ENCODE assay signal across 9 cellular contexts in the genomic region with DNA sequence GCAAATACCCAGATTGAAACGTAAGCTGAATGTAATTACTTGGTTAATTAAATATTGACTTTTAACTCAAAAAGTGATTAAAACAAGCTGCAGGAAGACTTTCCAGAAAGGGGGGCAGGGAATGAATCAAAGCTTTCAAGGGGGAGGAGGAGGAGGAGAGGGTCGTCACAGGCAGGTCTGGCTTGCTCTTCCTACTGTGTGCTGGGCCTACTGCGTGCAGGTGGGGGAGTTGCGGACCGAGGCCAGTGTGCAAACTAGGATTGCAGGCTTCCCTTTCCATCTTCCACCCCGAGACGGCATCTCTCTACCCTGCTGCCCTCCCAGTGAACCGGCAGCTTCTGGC. TPM values are rescaled to one million over a fixed set of nuclear protein-coding genes. Genes with fewer than 3 reads are reported as not detected.
DNase-seq lines count a peak whose midpoint lies in the region; ATAC-seq, FAIRE-seq and TF ChIP-seq lines count a peak whose summit lies in the region.
"Had no signal": no experiment of that assay in that cellular context is flagged by ENCODE, and none has a peak within 500 bp of the region (broad histone marks: within the 10 kb centered on the region; RNA-seq: fewer than 3 reads in every experiment).

No MANE protein-coding gene starts in this region.

- H3K4me2 ChIP-seq in mesendoderm (ENCODE audit: low read length), result peak overlapping the region; percentile 59

- no peaks in the 10 kb centered on the region for H3K9me3 Mint-ChIP-seq in activated naive CD4-positive, alpha-beta T cell treated with anti-CD3 and anti-CD28 coated beads, Interleukin-2, amount 10 ng/mL, durations not matched to agents 7 days and 5 days
- H3K9me3 Mint-ChIP-seq in activated naive CD4-positive, alpha-beta T cell treated with anti-CD3 and anti-CD28 coated beads, Interleukin-2, amount 50 U/mL, for 72 hours, result no peaks in the 10 kb centered on the region

- no peak overlapping the region for H3K23ac ChIP-seq in mesendoderm (ENCODE audit: low read length)

- TF ChIP-seq CTCF in bronchial epithelial cell (IDR thresholded peaks at IDR 0.05; ENCODE audit: insufficient read depth, low read length, severe bottlenecking), result no peak
- TF ChIP-seq CTCF in tibial nerve (IDR thresholded peaks at IDR 0.05), result no peak

- no peaks in the 10 kb centered on the region for H3K9me3 ChIP-seq in tibial nerve

- no peak overlapping the region for H2AK5ac ChIP-seq in mesendoderm (ENCODE audit: low read length)

- no peak for FAIRE-seq in bronchial epithelial cell (lab: Jason Lieb, UNC)

- no peak overlapping the region for H3K4ac ChIP-seq in mesendoderm (ENCODE audit: low read depth, low read length)

- H3K4me3 Mint-ChIP-seq in activated naive CD4-positive, alpha-beta T cell treated with anti-CD3 and anti-CD28 coated beads, Interleukin-2, amount 10 ng/mL, durations not matched to agents 7 days and 5 days, result peak overlapping the region; percentile 51

- no peak for TF ChIP-seq EP300 in tibial nerve (IDR thresholded peaks at IDR 0.05)

- peaks cover 18% of the 10 kb centered on the region for H3K4me1 Mint-ChIP-seq in activated naive CD4-positive, alpha-beta T cell treated with anti-CD3 and anti-CD28 coated beads, Interleukin-2, amount 10 ng/mL, durations not matched to agents 7 days and 5 days

- H3K79me2 ChIP-seq in mesendoderm (ENCODE audit: control insufficient read depth, insufficient read depth, low read length), result no peaks in the 10 kb centered on the region

- no peak for DNase-seq in activated naive CD4-positive, alpha-beta T cell treated with anti-CD3 and anti-CD28 coated beads, Interleukin-2, amount 10 ng/mL, durations not matched to agents 7 days and 5 days
- no peak for DNase-seq in activated naive CD4-positive, alpha-beta T cell treated with anti-CD3 and anti-CD28 coated beads, Interleukin-2, amount 50 U/mL, for 72 hours (ENCODE audit: low spot score in 2 of 2)
- DNase-seq in bronchial epithelial cell (ENCODE audit: low read depth) (no peak), mesendoderm (no peak), tibial nerve (ENCODE audit: low spot score in 2 of 2) (no peak), SHP77 (lab: John Stamatoyannopoulos, UW) (no peak), SW 1271 (lab: John Stamatoyannopoulos, UW) (no peak)
- DNase-seq: NCI-H1048 had no signal

- H3K4me3 ChIP-seq in bronchial epithelial cell (ENCODE audit: low read depth, low read length), result peak overlapping the region; percentile 65
- peak overlapping the region; percentile 60 for H3K4me3 ChIP-seq in mesendoderm (ENCODE audit: low read length)
- peak overlapping the region in 3 of 4 donors; percentile 33 to 68 (median 55) for H3K4me3 ChIP-seq in tibial nerve

- H2BK5ac ChIP-seq in mesendoderm (ENCODE audit: low read length), result no peak overlapping the region

- no CpG with 5 or more reads among the region's 8 CpGs for WGBS in mesendoderm (ENCODE audit: extremely low coverage, insufficient coverage, low lambda C conversion rate)
- WGBS in tibial nerve, 2 donors, result 3 to 8% methylated on average over 8 of the region's 8 CpGs

- H3K18ac ChIP-seq in mesendoderm (ENCODE audit: low read length), result no peak overlapping the region

- no peak for ATAC-seq in activated naive CD4-positive, alpha-beta T cell treated with anti-CD3 and anti-CD28 coated beads, Interleukin-2, amount 50 U/mL, for 72 hours
- no peak for ATAC-seq in HG03460 (IDR thresholded peaks at IDR 0.05; ENCODE audit: unreplicated experiment)

- peak overlapping the region; percentile 73 for H3K9ac ChIP-seq in mesendoderm (ENCODE audit: low read length)

- H3K36me3 ChIP-seq in bronchial epithelial cell (ENCODE audit: control insufficient read depth, insufficient read depth, low read length) (peaks cover 1% of the 10 kb centered on the region), mesendoderm (ENCODE audit: control insufficient read depth, insufficient read depth, low read length) (no peaks in the 10 kb centered on the region), tibial nerve (no peaks in the 10 kb centered on the region)

- H2BK120ac ChIP-seq in mesendoderm (ENCODE audit: low read depth, low read length), result no peak overlapping the region

- no peaks in the 10 kb centered on the region for H3K27me3 ChIP-seq in bronchial epithelial cell (ENCODE audit: control insufficient read depth, insufficient read depth, low read length)
- peaks cover 2% of the 10 kb centered on the region for H3K27me3 ChIP-seq in mesendoderm (ENCODE audit: insufficient read depth, low read length, poor library complexity)
- peaks cover 0 to 38% of the 10 kb centered on the region in 2 donors for H3K27me3 ChIP-seq in tibial nerve

- H3K36me3 Mint-ChIP-seq in activated naive CD4-positive, alpha-beta T cell treated with anti-CD3 and anti-CD28 coated beads, Interleukin-2, amount 10 ng/mL, durations not matched to agents 7 days and 5 days, result peaks cover 8% of the 10 kb centered on the region
- no peaks in the 10 kb centered on the region for H3K36me3 Mint-ChIP-seq in activated naive CD4-positive, alpha-beta T cell treated with anti-CD3 and anti-CD28 coated beads, Interleukin-2, amount 50 U/mL, for 72 hours

- no peak overlapping the region for H2BK15ac ChIP-seq in mesendoderm (replicated peaks; ENCODE audit: low read depth)

- no peak overlapping the region for H4K5ac ChIP-seq in mesendoderm (ENCODE audit: low read length)

- peaks cover 85% of the 10 kb centered on the region for H3K27me3 Mint-ChIP-seq in activated naive CD4-positive, alpha-beta T cell treated with anti-CD3 and anti-CD28 coated beads, Interleukin-2, amount 10 ng/mL, durations not matched to agents 7 days and 5 days

- peak overlapping the region; percentile 82 for H3K56ac ChIP-seq in mesendoderm (ENCODE audit: low read length)

- H3K27ac ChIP-seq in mesendoderm (ENCODE audit: low read depth, low read length) (no peak overlapping the region), tibial nerve (peak overlapping the region in 1 of 4 donors; percentile 81)

- no peaks in the 10 kb centered on the region for H3K4me1 ChIP-seq in mesendoderm (ENCODE audit: control insufficient read depth, low read depth, low read length)
- H3K4me1 ChIP-seq in tibial nerve, result peaks cover 0 to 31% (median 14%) of the 10 kb centered on the region in 4 donors

- peaks cover 6% of the 10 kb centered on the region for H3K79me1 ChIP-seq in mesendoderm (ENCODE audit: low read length)

- no peak overlapping the region for H3K27ac Mint-ChIP-seq in activated naive CD4-positive, alpha-beta T cell treated with anti-CD3 and anti-CD28 coated beads, Interleukin-2, amount 10 ng/mL, durations not matched to agents 7 days and 5 days
- no peak overlapping the region for H3K27ac Mint-ChIP-seq in activated naive CD4-positive, alpha-beta T cell treated with anti-CD3 and anti-CD28 coated beads, Interleukin-2, amount 50 U/mL, for 72 hours

- CTCF ChIA-PET in activated naive CD4-positive, alpha-beta T cell treated with anti-CD3 and anti-CD28 coated beads, Interleukin-2, amount 10 ng/mL, durations not matched to agents 7 days and 5 days (lab: Charles Lee), result no interaction called here

- TF ChIP-seq POLR2A in tibial nerve (IDR thresholded peaks at IDR 0.05), result no peak

- H4K8ac ChIP-seq in mesendoderm (ENCODE audit: low read depth, low read length), result no peak overlapping the region

RNA-seq across cellular contexts. Expression of gene SULF2, which starts 1.1 kb away (rescaled TPM):
- total RNA-seq in activated naive CD4-positive, alpha-beta T cell treated with anti-CD3 and anti-CD28 coated beads, Interleukin-2, amount 50 U/mL, for 72 hours, result 1 to 10 TPM; 1.4 to 2.3 TPM
- total RNA-seq in bronchial epithelial cell (25.3 and 31.6 TPM in 2 replicates), tibial nerve (10 to 100 TPM; 40.9 to 75.3 (median 59.8) TPM)
- 42.8 TPM for polyA plus RNA-seq in mesendoderm (2013, experiment 1 of 2)
- polyA plus RNA-seq in mesendoderm (2013, experiment 2 of 2), result 40.6 TPM
